In the genomic region with DNA sequence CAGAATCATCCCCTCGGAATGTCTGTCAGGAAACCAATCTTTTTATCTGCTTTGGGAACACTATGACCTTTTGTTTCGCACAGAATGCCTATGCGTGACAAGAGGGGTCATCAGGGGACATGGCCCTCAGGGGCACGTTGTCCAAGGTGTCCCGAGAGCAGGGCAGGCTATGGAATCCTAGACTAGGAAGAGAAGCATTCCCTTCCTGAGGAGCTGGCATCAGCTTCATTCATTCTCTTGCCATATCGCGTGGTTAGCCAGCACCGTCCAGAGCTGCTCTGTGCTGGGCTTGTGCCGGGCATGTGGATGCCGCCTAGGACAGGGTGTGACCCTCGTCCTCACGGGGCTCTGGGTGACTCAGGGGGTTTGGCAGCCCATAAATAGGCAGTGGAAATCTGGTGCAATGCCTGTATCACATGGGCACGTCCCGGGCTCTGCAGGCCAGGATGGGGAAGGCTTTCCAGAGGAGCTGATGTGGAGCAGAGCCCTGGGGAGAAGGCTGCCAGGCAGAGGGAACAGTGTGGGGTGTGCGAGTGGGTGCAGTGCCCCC, we compare ENCODE assay signal across 12 cellular contexts.
DNase-seq lines count a peak whose midpoint lies in the region; ATAC-seq and TF ChIP-seq lines count a peak whose summit lies in the region.
"Had no signal": no experiment of that assay in that cellular context is flagged by ENCODE, and none has a peak within 500 bp of the region (broad histone marks: within the 10 kb centered on the region; RNA-seq: fewer than 3 reads in every experiment).

No MANE protein-coding gene starts in this region.

- H3K4me3 ChIP-seq in AG10803 (ENCODE audit: low read length) (no peak overlapping the region), prostate gland (no peak overlapping the region)
- H3K4me3 ChIP-seq: BLaER1 had no signal

- no peak overlapping the region for H3K27ac Mint-ChIP-seq in activated T-cell treated with anti-CD3 and anti-CD28 coated beads, Interleukin-2, amount 50 U/mL, for 72 hours

- TF ChIP-seq CTCF in AG10803 (conservative IDR thresholded peaks at IDR 0.05; ENCODE audit: low read length) = no peak
- no peak for TF ChIP-seq CTCF in prostate gland (IDR thresholded peaks at IDR 0.05)

- peaks cover 11% of the 10 kb centered on the region for H3K4me1 Mint-ChIP-seq in activated T-cell treated with anti-CD3 and anti-CD28 coated beads, Interleukin-2, amount 50 U/mL, for 72 hours (ENCODE audit: low read depth)

- H3K4me1 ChIP-seq in prostate gland (replicated peaks) = peaks cover 2% of the 10 kb centered on the region
- H3K4me1 ChIP-seq: BLaER1 had no signal

- H3K36me3 Mint-ChIP-seq in activated T-cell treated with anti-CD3 and anti-CD28 coated beads, Interleukin-2, amount 50 U/mL, for 72 hours (ENCODE audit: insufficient read depth in 2 of 2) = no peaks in the 10 kb centered on the region

- WGBS in prostate gland = 39% methylated on average over 15 of the region's 15 CpGs

- H3K36me3 ChIP-seq in prostate gland = no peaks in the 10 kb centered on the region
- H3K36me3 ChIP-seq: BLaER1 had no signal

- ATAC-seq in activated T-cell treated with anti-CD3 and anti-CD28 coated beads, Interleukin-2, amount 50 U/mL, for 72 hours (replicated peaks in 1 of 2) = no peak

- no peak for TF ChIP-seq POLR2A in prostate gland (IDR thresholded peaks at IDR 0.05)

- H3K27ac ChIP-seq in epithelial cell of prostate (peak overlapping the region; percentile 52), prostate gland (no peak overlapping the region)
- H3K27ac ChIP-seq: BLaER1 had no signal

- DNase-seq in AG10803 (ENCODE audit: low read depth) (peak; percentile 91), M059J (ENCODE audit: low read depth) (peak; percentile 53), epithelial cell of prostate (ENCODE audit: low read depth, low spot score) (peak; percentile 62), myocyte (ENCODE audit: low read depth) (peak; percentile 84), NCI-H2029 treated with DMSO at 0.1 percent for 48 hours (lab: John Stamatoyannopoulos, UW) (no peak), NCI-H1436 treated with DMSO at 0.1 percent for 48 hours (lab: John Stamatoyannopoulos, UW) (no peak), prostate gland (ENCODE audit: low spot score) (no peak)
- DNase-seq in activated T-cell treated with anti-CD3 and anti-CD28 coated beads, Interleukin-2, amount 50 U/mL, for 72 hours = no peak
- DNase-seq: NCI-H1105 treated with DMSO at 0.1 percent for 48 hours; small intestine; stimulated activated CD8-positive, alpha-beta memory T cell treated with anti-CD3 and anti-CD28 coated beads, Interleukin-4, amount 100 ng/mL, for 48 hours had no signal

- intact Hi-C loops in prostate gland (cut with DNase I) = no loop called here

- no peaks in the 10 kb centered on the region for H3K9me3 Mint-ChIP-seq in activated T-cell treated with anti-CD3 and anti-CD28 coated beads, Interleukin-2, amount 50 U/mL, for 72 hours

- no peaks in the 10 kb centered on the region for H3K9me3 ChIP-seq in prostate gland
- H3K9me3 ChIP-seq: BLaER1 had no signal

- H3K27me3 ChIP-seq in prostate gland (replicated peaks; ENCODE audit: insufficient read depth) = no peaks in the 10 kb centered on the region
- H3K27me3 ChIP-seq: BLaER1 had no signal

- peaks cover 67% of the 10 kb centered on the region for H3K27me3 Mint-ChIP-seq in activated T-cell treated with anti-CD3 and anti-CD28 coated beads, Interleukin-2, amount 50 U/mL, for 72 hours (ENCODE audit: low read depth)

- H3K4me3 Mint-ChIP-seq in activated T-cell treated with anti-CD3 and anti-CD28 coated beads, Interleukin-2, amount 50 U/mL, for 72 hours = no peak overlapping the region

Comparison
In these comparisons a context has a peak if more than half of its experiments do, and no peak if none do; other contexts are left out.
1. DNase-seq: peak in AG10803 (single experiment), M059J (single experiment), epithelial cell of prostate (single experiment) and myocyte (single experiment); none in NCI-H2029 treated with DMSO at 0.1 percent for 48 hours (single experiment), activated T-cell treated with anti-CD3 and anti-CD28 coated beads, Interleukin-2, amount 50 U/mL, for 72 hours (0 of 2), NCI-H1436 treated with DMSO at 0.1 percent for 48 hours (single experiment) and prostate gland (single experiment).